In the genomic region with DNA sequence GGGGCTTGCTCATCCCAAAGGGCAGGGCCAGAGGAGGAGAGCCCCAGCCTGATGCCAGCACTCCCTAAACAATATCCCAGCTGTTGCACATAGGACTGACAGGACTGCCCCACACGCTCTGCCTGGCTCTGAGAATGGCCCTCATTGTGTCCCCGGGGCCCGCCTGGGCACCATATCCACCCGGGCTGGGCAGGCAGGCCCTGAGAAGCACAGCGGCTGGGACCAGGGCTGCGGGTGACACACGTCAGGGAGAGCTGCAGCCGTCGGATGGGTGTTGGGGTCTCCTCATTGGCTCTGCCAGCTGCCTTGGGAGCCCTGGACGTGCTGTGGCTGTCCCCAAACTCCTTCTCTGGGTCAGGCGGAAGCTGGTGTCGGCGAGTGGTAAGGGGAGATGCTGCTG, we compare ENCODE assay signal across 14 cellular contexts. TPM values are rescaled to one million over a fixed set of nuclear protein-coding genes. Genes with fewer than 3 reads are reported as not detected.
DNase-seq lines count a peak whose midpoint lies in the region; ATAC-seq and TF ChIP-seq lines count a peak whose summit lies in the region.
"Had no signal": no experiment of that assay in that cellular context is flagged by ENCODE, and none has a peak within 500 bp of the region (broad histone marks: within the 10 kb centered on the region; RNA-seq: fewer than 3 reads in every experiment).

No MANE protein-coding gene starts in this region.

- H3K4me1 ChIP-seq in HCT116 (ENCODE audit: control insufficient read depth in 1 of 2, insufficient read depth in 2 of 2, low read length in 2 of 2) (peaks cover 74 to 78% of the 10 kb centered on the region in 2 experiments), colonic mucosa (peaks cover 50% of the 10 kb centered on the region), lung (ENCODE audit: control insufficient read depth in 2 of 2, insufficient read depth in 2 of 2, low read length in 2 of 2) (peaks cover 36 to 62% of the 10 kb centered on the region in 2 donors)

- no peak overlapping the region for H3K4me3 Mint-ChIP-seq in activated naive CD4-positive, alpha-beta T cell treated with anti-CD3 and anti-CD28 coated beads, Interleukin-2, amount 10 ng/mL, durations not matched to agents 7 days and 5 days
- H3K4me3 Mint-ChIP-seq: CD4-positive, alpha-beta T cell had no signal

- H3K27ac Mint-ChIP-seq in activated naive CD4-positive, alpha-beta T cell treated with anti-CD3 and anti-CD28 coated beads, Interleukin-2, amount 10 ng/mL, durations not matched to agents 7 days and 5 days = no peak overlapping the region
- H3K27ac Mint-ChIP-seq: CD4-positive, alpha-beta T cell had no signal

- no peak for TF ChIP-seq POLR2A in HCT116 (IDR thresholded peaks at IDR 0.05; ENCODE audit: borderline replicate concordance, extremely low read depth, insufficient read depth, insufficient read length)

- ATAC-seq in HCT116 = no peak
- ATAC-seq in lung (ENCODE audit: insufficient read depth, low FRiP score) = no peak

- peaks cover 11% of the 10 kb centered on the region for H3K4me1 Mint-ChIP-seq in activated naive CD4-positive, alpha-beta T cell treated with anti-CD3 and anti-CD28 coated beads, Interleukin-2, amount 10 ng/mL, durations not matched to agents 7 days and 5 days

- H4K20me1 ChIP-seq in HCT116 (ENCODE audit: insufficient read depth) = no peaks in the 10 kb centered on the region

- H3K79me2 ChIP-seq in HCT116 (ENCODE audit: insufficient read depth, low read length) = peaks cover 81% of the 10 kb centered on the region

- TF ChIP-seq RAD21 in HCT116 (IDR thresholded peaks at IDR 0.05; ENCODE audit: low read depth) = no peak

- H3K4me3 ChIP-seq in HCT116 (replicated peaks in 1 of 2; ENCODE audit: low read depth in 1 of 2, low read length in 2 of 2) (no peak overlapping the region), colonic mucosa (no peak overlapping the region), lung (no peak overlapping the region), skin epidermis (no peak overlapping the region)

- 83 to 88% methylated on average over 13 of the region's 13 CpGs for WGBS in lung, 2 donors

- CTCF ChIA-PET in HCT116 (lab: Charles Lee) = no interaction called here
- CTCF ChIA-PET in activated naive CD4-positive, alpha-beta T cell treated with anti-CD3 and anti-CD28 coated beads, Interleukin-2, amount 10 ng/mL, durations not matched to agents 7 days and 5 days (lab: Charles Lee) = interaction anchor here (1.4 kb wide), 1 partner anchor 138 kb away, joined by 3 read pairs; no protein-coding TSS in a partner anchor

- peak overlapping the region; percentile 64 for H3K4me2 ChIP-seq in HCT116 (ENCODE audit: low read length)

- H2AFZ ChIP-seq in HCT116 (ENCODE audit: low read depth, low read length, poor library complexity, severe bottlenecking) = no peak overlapping the region

- H3K9me3 Mint-ChIP-seq in activated naive CD4-positive, alpha-beta T cell treated with anti-CD3 and anti-CD28 coated beads, Interleukin-2, amount 10 ng/mL, durations not matched to agents 7 days and 5 days = no peaks in the 10 kb centered on the region
- H3K9me3 Mint-ChIP-seq: CD4-positive, alpha-beta T cell had no signal

- H3K9me3 ChIP-seq in HCT116 (ENCODE audit: control insufficient read depth in 1 of 2, insufficient read depth in 1 of 2, low read depth in 1 of 2, low read length in 2 of 2) = no peaks in the 10 kb centered on the region
- H3K9me3 ChIP-seq in colonic mucosa = no peaks in the 10 kb centered on the region
- H3K9me3 ChIP-seq in lung (ENCODE audit: control insufficient read depth in 2 of 2, insufficient read depth in 1 of 2, low read length in 1 of 2) = peaks cover 0 to 1% of the 10 kb centered on the region in 2 donors

- peak overlapping the region; percentile 67 for H3K9ac ChIP-seq in HCT116 (ENCODE audit: low read length)
- peak overlapping the region in 1 of 2 donors; percentile 98 for H3K9ac ChIP-seq in colonic mucosa (ENCODE audit: low read depth in 2 of 2, low read length in 2 of 2)

- peaks cover 88% of the 10 kb centered on the region for H3K27me3 Mint-ChIP-seq in activated naive CD4-positive, alpha-beta T cell treated with anti-CD3 and anti-CD28 coated beads, Interleukin-2, amount 10 ng/mL, durations not matched to agents 7 days and 5 days

- no peaks in the 10 kb centered on the region for H3K27me3 ChIP-seq in HCT116 (ENCODE audit: insufficient read depth, low read length)
- peaks cover 4% of the 10 kb centered on the region for H3K27me3 ChIP-seq in colonic mucosa
- no peaks in the 10 kb centered on the region for H3K27me3 ChIP-seq in lung (ENCODE audit: control insufficient read depth, insufficient read depth)

- TF ChIP-seq CTCF in HCT116 (IDR thresholded peaks at IDR 0.05 in 2 of 3, conservative IDR thresholded peaks at IDR 0.05 in 1 of 3; ENCODE audit: borderline replicate concordance in 1 of 3, insufficient read depth in 1 of 3, low read depth in 2 of 3, low read length in 2 of 3) (no peak), colonic mucosa (IDR thresholded peaks at IDR 0.05) (no peak), lung (IDR thresholded peaks at IDR 0.05; ENCODE audit: control extremely low read depth, extremely low read depth) (no peak)

- no peak for DNase-seq in HCT116 (ENCODE audit: low read depth, low spot score)
- no peak for DNase-seq in colonic mucosa
- DNase-seq in lung (ENCODE audit: low spot score) = no peak
- no peak for DNase-seq in effector CD8-positive, alpha-beta T cell (lab: John Stamatoyannopoulos, UW)
- DNase-seq in activated naive CD4-positive, alpha-beta T cell treated with anti-CD3 and anti-CD28 coated beads, Interleukin-2, amount 10 ng/mL, durations not matched to agents 7 days and 5 days = no peak
- DNase-seq in activated gamma-delta T cell treated with Interleukin-2 at 50 U/mL for 16 hours = no peak
- no peak for DNase-seq in DMS153 (lab: John Stamatoyannopoulos, UW)
- DNase-seq: activated CD8-positive, alpha-beta memory T cell treated with anti-CD3 and anti-CD28 coated beads, Interleukin-2, amount 50 U/mL, for 48 hours; CD4-positive, alpha-beta T cell; NCI-H510A treated with DMSO at 0.1 percent for 48 hours had no signal

- no peaks in the 10 kb centered on the region for H3K9me2 ChIP-seq in HCT116 (ENCODE audit: insufficient read depth)

- intact Hi-C loops in HCT116 (cut with micrococcal nuclease) (no loop called here), colonic mucosa (cut with DNase I) (no loop called here)

- H3K36me3 ChIP-seq in HCT116 (ENCODE audit: control insufficient read depth in 1 of 2, insufficient read depth in 2 of 2, low read length in 2 of 2) (peaks cover 0 to under 1% of the 10 kb centered on the region in 2 experiments; a peak in 1 of 4 replicates), colonic mucosa (peaks cover 1% of the 10 kb centered on the region), lung (ENCODE audit: control insufficient read depth in 2 of 2, insufficient read depth in 2 of 2, low read length in 2 of 2) (peaks cover 0 to 6% of the 10 kb centered on the region in 2 donors)

- no TSS peak for BruUV-seq in HCT116 (replicated peaks; lab: Mats Ljungman, UMichigan)

- RAD21 ChIA-PET in HCT116 (lab: Charles Lee; ENCODE audit: low non-redundant PET in 1 of 2, low total read pairs in 2 of 2, uncharacterized antibody in 2 of 2, unreplicated experiment in 2 of 2) = no interaction called here

- H3K27ac ChIP-seq in HCT116 (ENCODE audit: low read depth, low read length) (peak overlapping the region; percentile 97; the same call in 1 of the 2 replicates), colonic mucosa (peak overlapping the region; percentile 32), lung (ENCODE audit: low read depth in 1 of 2, low read length in 1 of 2) (peak overlapping the region; percentile 78 to 82), skin epidermis (peak overlapping the region in 12 of 21 experiments; percentile 1 to 96 (median 80))

- H3K36me3 Mint-ChIP-seq in activated naive CD4-positive, alpha-beta T cell treated with anti-CD3 and anti-CD28 coated beads, Interleukin-2, amount 10 ng/mL, durations not matched to agents 7 days and 5 days = no peaks in the 10 kb centered on the region

- POLR2A ChIA-PET in HCT116 (lab: Charles Lee) = interaction anchor here (1.0 kb wide), 1 partner anchor 13 kb away, joined by 3 read pairs; no protein-coding TSS in a partner anchor

TF ChIP-seq in HCT116, 20 proteins besides CTCF, POLR2A, EP300 and RAD21 (continues in another document):
- TF ChIP-seq, protein P1, sequence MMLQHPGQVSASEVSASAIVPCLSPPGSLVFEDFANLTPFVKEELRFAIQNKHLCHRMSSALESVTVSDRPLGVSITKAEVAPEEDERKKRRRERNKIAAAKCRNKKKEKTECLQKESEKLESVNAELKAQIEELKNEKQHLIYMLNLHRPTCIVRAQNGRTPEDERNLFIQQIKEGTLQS (IDR thresholded peaks at IDR 0.05) = no peak
- TF ChIP-seq YY1 (IDR thresholded peaks at IDR 0.05; ENCODE audit: extremely low read depth, insufficient replicate concordance, low read depth, low read length) (no peak), POLR2AphosphoS5 (IDR thresholded peaks at IDR 0.05; ENCODE audit: low read depth, low read length) (no peak), SRF (IDR thresholded peaks at IDR 0.05; ENCODE audit: low read depth) (no peak), TCF7L2 (IDR thresholded peaks at IDR 0.05; ENCODE audit: borderline replicate concordance, extremely low read depth, insufficient read depth, insufficient read length) (no peak), ELF1 (IDR thresholded peaks at IDR 0.05; ENCODE audit: borderline replicate concordance, low read depth) (no peak)

RNA-seq across cellular contexts. Expression of a gene that starts 4.2 kb away (rescaled TPM):
- 49.6 TPM for total RNA-seq in HCT116 (2021; ENCODE audit: unreplicated experiment)
- 33.8 and 34.4 TPM in 2 replicates for polyA plus RNA-seq in HCT116 (2012)
- 100 to 1,000 TPM; 110 to 130 TPM for total RNA-seq in colonic mucosa
- 10 to 100 TPM; 51.3 to 70.7 TPM for total RNA-seq in lung
- 10 to 100 TPM; 37.5 to 48.6 TPM for polyA plus RNA-seq in lung
- total RNA-seq: T-helper 1 cell treated with Interleukin-12 subunit alpha and Interleukin-12 subunit beta and Interleukin-4 antibody, amounts not matched to agents 30 ng/mL and 1 ng/mL, for 36 hours had no signal

RNA-seq across cellular contexts. Expression of a gene that starts 28.5 kb away (rescaled TPM):
- total RNA-seq in HCT116 (2021; ENCODE audit: unreplicated experiment) (5.6 TPM), colonic mucosa (10 to 100 TPM in 1 of 2 donors, not detected in 1; 19.1 TPM), lung (1 to 10 TPM in 1 of 2 donors, not detected in 1; 6.5 TPM)
- polyA plus RNA-seq in HCT116 (2012) = 0.10 TPM in 1 of 2 replicates, not detected in the other
- under 1 TPM; 0.33 to 0.97 TPM for polyA plus RNA-seq in lung
- total RNA-seq: CD4-positive, alpha-beta T cell; cerebellum; renal cortical epithelial cell; T-helper 1 cell treated with Interleukin-12 subunit alpha and Interleukin-12 subunit beta and Interleukin-4 antibody, amounts not matched to agents 30 ng/mL and 1 ng/mL, for 36 hours had no signal

RNA-seq across cellular contexts. Expression of a gene that starts 40.3 kb away (rescaled TPM):
- total RNA-seq in HCT116 (2021; ENCODE audit: unreplicated experiment) (10.0 TPM), colonic mucosa (10 to 100 TPM in 1 of 2 donors, not detected in 1; 29.1 TPM), lung (10 to 100 TPM in 1 of 2 donors, not detected in 1; 14.6 TPM)
- polyA plus RNA-seq in HCT116 (2012) = 0.03 TPM in 1 of 2 replicates, not detected in the other
- 1 to 10 TPM in 1 of 2 donors, under 1 TPM in 1; 0.65 to 1.3 TPM for polyA plus RNA-seq in lung
- total RNA-seq: CD4-positive, alpha-beta T cell; cerebellum; renal cortical epithelial cell; T-helper 1 cell treated with Interleukin-12 subunit alpha and Interleukin-12 subunit beta and Interleukin-4 antibody, amounts not matched to agents 30 ng/mL and 1 ng/mL, for 36 hours had no signal

Comparison
In these comparisons a context has a peak if more than half of its experiments do, and no peak if none do; other contexts are left out.
1. H3K27ac ChIP-seq: peak in every context shown above with its lines; median percentile 97 in HCT116; 80 in skin epidermis; 80 in lung; 32 in colonic mucosa.